ENCODE assay signal across 9 cellular contexts in genomic region chr17:66915204-66915611, GRCh38. TPM values are rescaled to one million over a fixed set of nuclear protein-coding genes. Genes with fewer than 3 reads are reported as not detected.
DNase-seq lines count a peak whose midpoint lies in the region; ATAC-seq and TF ChIP-seq lines count a peak whose summit lies in the region.
"Had no signal": no experiment of that assay in that cellular context is flagged by ENCODE, and none has a peak within 500 bp of the region (broad histone marks: within the 10 kb centered on the region; RNA-seq: fewer than 3 reads in every experiment).

No MANE protein-coding gene starts in this region.

- no peak overlapping the region for H2BK5ac ChIP-seq in trophoblast cell (ENCODE audit: low read depth, low read length, poor library complexity)

- no peak overlapping the region for H3K18ac ChIP-seq in trophoblast cell (ENCODE audit: low read length)

- no peaks in the 10 kb centered on the region for H3K4me1 ChIP-seq in body of pancreas
- no peaks in the 10 kb centered on the region for H3K4me1 ChIP-seq in trophoblast cell (ENCODE audit: control insufficient read depth in 1 of 2, insufficient read depth in 2 of 2, low read length in 2 of 2)
- H3K4me1 ChIP-seq: parathyroid adenoma had no signal

- no peak overlapping the region for H3K4me2 ChIP-seq in trophoblast cell (ENCODE audit: low read length)

- H2BK12ac ChIP-seq in trophoblast cell (ENCODE audit: low read length), result no peak overlapping the region

- no peak overlapping the region for H2AK5ac ChIP-seq in trophoblast cell (ENCODE audit: low read length)

- peaks cover 0 to 3% of the 10 kb centered on the region in 2 donors for H3K4me1 Mint-ChIP-seq in effector memory CD8-positive, alpha-beta T cell (ENCODE audit: low read depth in 2 of 2)

- H3K79me1 ChIP-seq in trophoblast cell (ENCODE audit: low read length), result no peaks in the 10 kb centered on the region

- no peak overlapping the region for H3K27ac Mint-ChIP-seq in effector memory CD8-positive, alpha-beta T cell

- H3K4me3 ChIP-seq in body of pancreas, result no peak overlapping the region
- no peak overlapping the region for H3K4me3 ChIP-seq in trophoblast cell (ENCODE audit: low read depth, low read length)

- ATAC-seq in body of pancreas, result peak; percentile 47
- no peak for ATAC-seq in HG03432 (IDR thresholded peaks at IDR 0.05; ENCODE audit: unreplicated experiment)
- no peak for ATAC-seq in effector memory CD8-positive, alpha-beta T cell (replicated peaks)

- H3K27me3 Mint-ChIP-seq in effector memory CD8-positive, alpha-beta T cell, result peaks cover 56 to 86% of the 10 kb centered on the region in 2 donors

- H3K79me2 ChIP-seq in trophoblast cell (ENCODE audit: control insufficient read depth, insufficient read depth, low read length, poor library complexity), result no peaks in the 10 kb centered on the region
- H3K79me2 ChIP-seq: parathyroid adenoma had no signal

- H3K4me3 Mint-ChIP-seq in effector memory CD8-positive, alpha-beta T cell, result no peak overlapping the region

- H3K9ac ChIP-seq in trophoblast cell (ENCODE audit: low read length), result no peak overlapping the region
- H3K9ac ChIP-seq: parathyroid adenoma had no signal

- no peak overlapping the region for H3K4ac ChIP-seq in trophoblast cell (ENCODE audit: low read depth, low read length)

- no peak overlapping the region for H2AFZ ChIP-seq in trophoblast cell (ENCODE audit: insufficient read depth, low read length, poor library complexity)
- H2AFZ ChIP-seq: parathyroid adenoma had no signal

- TF ChIP-seq POLR2A in body of pancreas (IDR thresholded peaks at IDR 0.05), result no peak

- no peak overlapping the region for H3K27ac ChIP-seq in body of pancreas
- H3K27ac ChIP-seq in trophoblast cell (ENCODE audit: low read depth, low read length), result no peak overlapping the region
- H3K27ac ChIP-seq: parathyroid adenoma had no signal

- no peaks in the 10 kb centered on the region for H3K36me3 Mint-ChIP-seq in effector memory CD8-positive, alpha-beta T cell (ENCODE audit: insufficient read depth)

- H3K9me3 Mint-ChIP-seq in effector memory CD8-positive, alpha-beta T cell, result no peaks in the 10 kb centered on the region

- DNase-seq in DMS153 (lab: John Stamatoyannopoulos, UW) (peak; percentile 69), LoVo (ENCODE audit: low spot score) (peak; percentile 56), body of pancreas (peak; percentile 35 to 65 (median 39)), mucosa of gallbladder (ENCODE audit: low spot score) (peak; percentile 47), dedifferentiated amniotic fluid mesenchymal stem cell (ENCODE audit: extremely low spot score) (no peak), trophoblast cell (no peak)
- no peak for DNase-seq in effector memory CD8-positive, alpha-beta T cell

- H3K27me3 ChIP-seq in body of pancreas (no peaks in the 10 kb centered on the region), trophoblast cell (ENCODE audit: insufficient read depth, low read length) (no peaks in the 10 kb centered on the region)

- WGBS in body of pancreas, 2 donors, result 49 to 58% methylated on average over 7 of the region's 7 CpGs
- WGBS in trophoblast cell (ENCODE audit: extremely low coverage, insufficient coverage, insufficient read length), result no CpG with 5 or more reads among the region's 7 CpGs

- H4K8ac ChIP-seq in trophoblast cell (ENCODE audit: low read depth, low read length), result no peak overlapping the region

- intact Hi-C loops in body of pancreas (cut with DNase I), result no loop called here

- H4K12ac ChIP-seq in trophoblast cell (ENCODE audit: low read depth, low read length), result no peak overlapping the region

- H4K91ac ChIP-seq in trophoblast cell (ENCODE audit: low read depth, low read length), result no peak overlapping the region

- no peak overlapping the region for H2BK120ac ChIP-seq in trophoblast cell (ENCODE audit: insufficient read depth, low read length, poor library complexity)

- H3K23ac ChIP-seq in trophoblast cell (ENCODE audit: low read length), result no peak overlapping the region

- H3K14ac ChIP-seq in trophoblast cell (ENCODE audit: low read length), result no peak overlapping the region

- TF ChIP-seq CTCF in body of pancreas (IDR thresholded peaks at IDR 0.05), result peak in 5 of 7 experiments; percentile 12 to 43 (median 30)

- H3K9me3 ChIP-seq in body of pancreas, result no peaks in the 10 kb centered on the region
- no peaks in the 10 kb centered on the region for H3K9me3 ChIP-seq in trophoblast cell (ENCODE audit: insufficient read depth, low read depth, low read length)

- H3K36me3 ChIP-seq in body of pancreas (replicated peaks in 1 of 2; ENCODE audit: insufficient read depth in 1 of 2, low read depth in 2 of 2) (no peaks in the 10 kb centered on the region), trophoblast cell (ENCODE audit: control insufficient read depth in 1 of 2, insufficient read depth in 2 of 2, low read length in 2 of 2) (no peaks in the 10 kb centered on the region)

RNA-seq across cellular contexts. Expression of gene CACNG4, which starts 49.3 kb away (rescaled TPM):
- total RNA-seq in body of pancreas, result under 1 TPM in 1 of 2 donors, not detected in 1; 0.26 TPM
- not detected for total RNA-seq in mucosa of gallbladder
- 53.7 and 55.4 TPM in 2 replicates for polyA plus RNA-seq in trophoblast cell (2013)

Comparison
In these comparisons a context has a peak if more than half of its experiments do, and no peak if none do; other contexts are left out.
1. DNase-seq: peak in DMS153 (single experiment), LoVo (single experiment), body of pancreas (4 of 4) and mucosa of gallbladder (single experiment); none in effector memory CD8-positive, alpha-beta T cell (0 of 3), dedifferentiated amniotic fluid mesenchymal stem cell (single experiment) and trophoblast cell (0 of 2).